18 cellular contexts compared by ENCODE assay signal in genomic region chr6:135675026-135675425, GRCh38.
"Had no signal": no experiment of that assay in that cellular context is flagged by ENCODE, and none has a peak within 500 bp of the region (broad histone marks: within the 10 kb centered on the region; RNA-seq: fewer than 3 reads in every experiment).

No MANE protein-coding gene starts in this region.

- H3K27me3 Mint-ChIP-seq: activated CD4-positive, alpha-beta T cell treated with anti-CD3 and anti-CD28 coated beads for 36 hours; activated naive CD4-positive, alpha-beta T cell treated with anti-CD3 and anti-CD28 coated beads, Interleukin-2, amount 10 ng/mL, durations not matched to agents 7 days and 5 days; central memory CD8-positive, alpha-beta T cell; naive B cell; T-cell had no signal

- H2AFZ ChIP-seq: neural progenitor cell had no signal

- H3K36me3 Mint-ChIP-seq: activated naive CD4-positive, alpha-beta T cell treated with anti-CD3 and anti-CD28 coated beads, Interleukin-2, amount 10 ng/mL, durations not matched to agents 7 days and 5 days; naive B cell; neural progenitor cell; T-cell had no signal

- H3K4me1 ChIP-seq: esophagus muscularis mucosa, gastrocnemius medialis, heart right ventricle, neural progenitor cell, right lobe of liver, spleen had no signal

- H3K27ac Mint-ChIP-seq: activated naive CD4-positive, alpha-beta T cell treated with anti-CD3 and anti-CD28 coated beads, Interleukin-2, amount 10 ng/mL, durations not matched to agents 7 days and 5 days; neural progenitor cell; T-cell had no signal

- H3K27ac ChIP-seq: esophagus muscularis mucosa, gastrocnemius medialis, heart right ventricle, neural progenitor cell, right lobe of liver, SJCRH30, spleen had no signal

- H3K4me1 Mint-ChIP-seq: central memory CD8-positive, alpha-beta T cell; naive B cell; neural progenitor cell; T-cell had no signal

- H3K36me3 ChIP-seq: brain microvascular endothelial cell, esophagus muscularis mucosa, gastrocnemius medialis, heart right ventricle, neural progenitor cell, right lobe of liver, SJCRH30, spleen had no signal

- H3K4me2 ChIP-seq: neural progenitor cell had no signal

- H3K27me3 ChIP-seq: brain microvascular endothelial cell, esophagus muscularis mucosa, gastrocnemius medialis, heart right ventricle, neural progenitor cell, right lobe of liver, SJCRH30, spleen had no signal

- H3K4me3 Mint-ChIP-seq: activated CD4-positive, alpha-beta T cell treated with anti-CD3 and anti-CD28 coated beads for 36 hours; activated naive CD4-positive, alpha-beta T cell treated with anti-CD3 and anti-CD28 coated beads, Interleukin-2, amount 10 ng/mL, durations not matched to agents 7 days and 5 days; central memory CD8-positive, alpha-beta T cell; naive B cell; neural progenitor cell; T-cell had no signal

- H3K9me3 ChIP-seq: gastrocnemius medialis, right lobe of liver, SJCRH30 had no signal

- ATAC-seq: activated CD4-positive, alpha-beta T cell treated with anti-CD3 and anti-CD28 coated beads for 36 hours; gastrocnemius medialis; heart right ventricle; right lobe of liver had no signal

- H3K9ac ChIP-seq: neural progenitor cell had no signal

- DNase-seq: activated CD4-positive, alpha-beta T cell treated with anti-CD3 and anti-CD28 coated beads for 36 hours; activated CD8-positive, alpha-beta memory T cell treated with anti-CD3 and anti-CD28 coated beads, Interleukin-2, amount 50 U/mL, for 48 hours; activated naive CD4-positive, alpha-beta T cell treated with anti-CD3 and anti-CD28 coated beads, Interleukin-2, amount 10 ng/mL, durations not matched to agents 7 days and 5 days; amygdala; brain microvascular endothelial cell; cortex of kidney; effector CD4-positive, alpha-beta T cell; gastrocnemius medialis; heart right ventricle; naive B cell; right lobe of liver; SJCRH30; spleen; T-cell had no signal

- H3K4me3 ChIP-seq: esophagus muscularis mucosa, gastrocnemius medialis, heart right ventricle, lung, neural progenitor cell, right lobe of liver, SJCRH30, spleen had no signal

- H3K9me3 Mint-ChIP-seq: activated naive CD4-positive, alpha-beta T cell treated with anti-CD3 and anti-CD28 coated beads, Interleukin-2, amount 10 ng/mL, durations not matched to agents 7 days and 5 days; central memory CD8-positive, alpha-beta T cell; T-cell had no signal
